In the genomic region with DNA sequence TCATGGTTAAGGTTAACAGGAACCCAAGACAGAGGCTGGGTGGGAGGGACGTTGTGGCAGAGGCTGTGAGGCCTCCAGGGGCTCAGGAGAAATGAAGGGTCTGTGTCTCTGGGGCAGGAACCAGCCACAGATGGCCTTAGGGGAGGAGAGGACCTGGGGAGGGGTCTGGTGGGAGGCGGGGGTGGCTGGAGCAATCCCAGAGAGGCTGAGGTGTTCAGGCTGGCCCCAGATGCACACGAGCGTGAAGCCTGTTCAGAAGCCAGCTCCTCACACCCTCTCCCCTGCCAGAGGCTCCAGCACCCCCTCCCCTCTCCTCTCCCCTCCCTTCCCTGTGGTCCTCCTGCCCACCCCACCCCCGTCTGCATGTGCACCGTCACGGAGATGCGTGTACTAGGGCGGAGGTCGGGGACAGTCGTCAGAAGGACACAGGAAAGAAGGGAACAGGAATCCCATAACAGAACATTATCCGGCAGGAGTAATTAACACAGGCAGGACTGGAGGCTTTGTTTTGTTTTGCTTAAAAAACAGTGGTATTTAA, we compare ENCODE assay signal across 15 cellular contexts.
"Had no signal": no experiment of that assay in that cellular context is flagged by ENCODE, and none has a peak within 500 bp of the region (broad histone marks: within the 10 kb centered on the region; RNA-seq: fewer than 3 reads in every experiment).

No MANE protein-coding gene starts in this region.

- H3K4me3 Mint-ChIP-seq: activated CD4-positive, alpha-beta T cell treated with anti-CD3 and anti-CD28 coated beads, Interleukin-2, amount 10 ng/mL, durations not matched to agents 7 days and 5 days; activated naive CD4-positive, alpha-beta T cell treated with anti-CD3 and anti-CD28 coated beads for 36 hours; activated naive CD8-positive, alpha-beta T cell treated with anti-CD3 and anti-CD28 coated beads, Interleukin-2, amount 50 U/mL, for 24 hours; memory B cell; natural killer cell had no signal

- H3K27ac ChIP-seq: cardiac muscle cell, gastroesophageal sphincter, left ventricle myocardium inferior, thyroid gland had no signal

- DNase-seq: activated CD4-positive, alpha-beta T cell treated with anti-CD3 and anti-CD28 coated beads, Interleukin-2, amount 10 ng/mL, durations not matched to agents 7 days and 5 days; activated naive CD4-positive, alpha-beta T cell treated with anti-CD3 and anti-CD28 coated beads for 36 hours; activated naive CD8-positive, alpha-beta T cell treated with anti-CD3 and anti-CD28 coated beads, Interleukin-2, amount 50 U/mL, for 24 hours; erythroblast; left ventricle myocardium inferior; natural killer cell; right cardiac atrium; stimulated activated CD4-positive, alpha-beta T cell treated with anti-CD3 and anti-CD28 coated beads, Interleukin-1b, Interleukin-23, amount 100 ng/mL, for 48 hours; T-helper 2 cell; thyroid gland had no signal

- H3K9me3 ChIP-seq: gastroesophageal sphincter, left ventricle myocardium inferior, thyroid gland had no signal

- H3K27me3 ChIP-seq: cardiac muscle cell, thyroid gland had no signal

- H3K36me3 Mint-ChIP-seq: memory B cell, natural killer cell had no signal

- ATAC-seq: activated naive CD8-positive, alpha-beta T cell treated with anti-CD3 and anti-CD28 coated beads, Interleukin-2, amount 50 U/mL, for 24 hours; gastroesophageal sphincter; natural killer cell; right cardiac atrium had no signal

- H3K9me3 Mint-ChIP-seq: activated CD4-positive, alpha-beta T cell treated with anti-CD3 and anti-CD28 coated beads, Interleukin-2, amount 10 ng/mL, durations not matched to agents 7 days and 5 days; activated naive CD4-positive, alpha-beta T cell treated with anti-CD3 and anti-CD28 coated beads for 36 hours; activated naive CD8-positive, alpha-beta T cell treated with anti-CD3 and anti-CD28 coated beads, Interleukin-2, amount 50 U/mL, for 24 hours; activated T-helper 2 cell treated with anti-CD3 and anti-CD28 coated beads, Interferon-gamma antibody, Interleukin-2, Interleukin-4, amounts not matched to agents 10 μg/mL and 5 μg/mL and 100 μg/mL, durations not matched to agents 14 hours and 24 hours and 36 hours; memory B cell; natural killer cell had no signal

- H3K4me3 ChIP-seq: cardiac muscle cell, dorsolateral prefrontal cortex, gastroesophageal sphincter, left ventricle myocardium inferior, thyroid gland had no signal

- H3K27ac Mint-ChIP-seq: activated CD4-positive, alpha-beta T cell treated with anti-CD3 and anti-CD28 coated beads, Interleukin-2, amount 10 ng/mL, durations not matched to agents 7 days and 5 days; activated naive CD4-positive, alpha-beta T cell treated with anti-CD3 and anti-CD28 coated beads for 36 hours; activated naive CD8-positive, alpha-beta T cell treated with anti-CD3 and anti-CD28 coated beads, Interleukin-2, amount 50 U/mL, for 24 hours; activated T-helper 2 cell treated with anti-CD3 and anti-CD28 coated beads, Interferon-gamma antibody, Interleukin-2, Interleukin-4, amounts not matched to agents 10 μg/mL and 5 μg/mL and 100 μg/mL, durations not matched to agents 14 hours and 24 hours and 36 hours; memory B cell; natural killer cell had no signal

- H3K36me3 ChIP-seq: cardiac muscle cell, gastroesophageal sphincter, left ventricle myocardium inferior, thyroid gland had no signal

- H3K4me1 ChIP-seq: gastroesophageal sphincter, left ventricle myocardium inferior, thyroid gland had no signal

- H3K27me3 Mint-ChIP-seq: activated CD4-positive, alpha-beta T cell treated with anti-CD3 and anti-CD28 coated beads, Interleukin-2, amount 10 ng/mL, durations not matched to agents 7 days and 5 days; activated naive CD8-positive, alpha-beta T cell treated with anti-CD3 and anti-CD28 coated beads, Interleukin-2, amount 50 U/mL, for 24 hours; memory B cell had no signal
